8 cellular contexts compared by ENCODE assay signal in genomic region chr2:128090909-128091690, GRCh38. TPM values are rescaled to one million over a fixed set of nuclear protein-coding genes. Genes with fewer than 3 reads are reported as not detected.
DNase-seq lines count a peak whose midpoint lies in the region; ATAC-seq and TF ChIP-seq lines count a peak whose summit lies in the region.

TSS of gene UGGT1 (plus strand) at chr2:128091200. CDS start at chr2:128091358, 158 bp downstream.

- H3K79me2 ChIP-seq in smooth muscle cell (ENCODE audit: low read depth), result peaks cover 45% of the 10 kb centered on the region

- H3F3A ChIP-seq in smooth muscle cell (ENCODE audit: low read depth), result no peaks in the 10 kb centered on the region

- POLR2A ChIA-PET in AG04449 (lab: Yijun Ruan, JAX), result interaction anchor here (0.5 to 1.5 kb wide), 7 partner anchors 11 to 184 kb away, joined by 3 to 7 read pairs (median 4); partner anchors contain the start of gene SAP130

- TF ChIP-seq CTCF in AG04449 (IDR thresholded peaks at IDR 0.05; ENCODE audit: insufficient read depth, low read length, missing control alignments), result no peak
- TF ChIP-seq CTCF in WI38 (IDR thresholded peaks at IDR 0.05; ENCODE audit: low read depth, low read length), result no peak
- no peak for TF ChIP-seq CTCF in cardiac fibroblast (IDR thresholded peaks at IDR 0.05; ENCODE audit: low read depth, low read length)
- TF ChIP-seq CTCF in smooth muscle cell (IDR thresholded peaks at IDR 0.05; ENCODE audit: borderline replicate concordance, insufficient read depth, poor library complexity, severe bottlenecking), result no peak

- H3K27me3 ChIP-seq in smooth muscle cell (ENCODE audit: low read depth), result no peaks in the 10 kb centered on the region

- DNase-seq in AG04449 (ENCODE audit: low read depth, low spot score), result peak; percentile 84
- DNase-seq in NCI-H2227 treated with DMSO at 0.1 percent for 48 hours (lab: John Stamatoyannopoulos, UW), result peak; percentile 98
- DNase-seq in cardiac fibroblast (ENCODE audit: low read depth in 2 of 2), result peak; percentile 98 to 99
- peak; percentile 98 for DNase-seq in iPS-NIHi7 (ENCODE audit: extremely low spot score)
- DNase-seq in smooth muscle cell (lab: John Stamatoyannopoulos, UW; ENCODE audit: unreplicated experiment), result peak; percentile 71

- H4K20me1 ChIP-seq in smooth muscle cell (ENCODE audit: low read depth), result peaks cover 18% of the 10 kb centered on the region

- CTCF ChIA-PET in AG04449 (lab: Yijun Ruan, JAX), result interaction anchor here (0.8 to 1.3 kb wide), 7 partner anchors 12 to 88 kb away, joined by 3 to 5 read pairs (median 4); no protein-coding TSS in a partner anchor

- peak within 1 kb of the TSS; percentile 87 for H3K9ac ChIP-seq in smooth muscle cell (ENCODE audit: low read depth)

- peak within 1 kb of the TSS; percentile 90 for H3K4me2 ChIP-seq in smooth muscle cell

- WGBS in smooth muscle cell (ENCODE audit: low lambda C conversion rate), result under 1% methylated on average over 54 of the region's 59 CpGs

- no peaks in the 10 kb centered on the region for H3K9me3 ChIP-seq in smooth muscle cell (replicated peaks; ENCODE audit: low read depth)

- H2AFZ ChIP-seq in smooth muscle cell (ENCODE audit: low read depth), result peak within 1 kb of the TSS; percentile 93

- peak; percentile 97 for ATAC-seq in GM18907 (IDR thresholded peaks at IDR 0.05; ENCODE audit: unreplicated experiment)
- ATAC-seq in HG03159 (IDR thresholded peaks at IDR 0.05; ENCODE audit: unreplicated experiment), result peak; percentile 96

- peak within 1 kb of the TSS; percentile 98 for H3K4me3 ChIP-seq in AG04449 (ENCODE audit: low read depth, low read length)
- H3K4me3 ChIP-seq in WI38 (ENCODE audit: low read depth, low read length), result peak within 1 kb of the TSS; percentile 99
- H3K4me3 ChIP-seq in cardiac fibroblast (replicated peaks in 1 of 2; ENCODE audit: low read depth in 2 of 2, low read length in 2 of 2), result peak within 1 kb of the TSS; percentile 99 to 100
- peak within 1 kb of the TSS; percentile 80 for H3K4me3 ChIP-seq in smooth muscle cell

- H3K36me3 ChIP-seq in smooth muscle cell (ENCODE audit: low read depth), result no peaks in the 10 kb centered on the region

- H3K4me1 ChIP-seq in smooth muscle cell (ENCODE audit: low read depth), result peaks cover 13% of the 10 kb centered on the region

- peak within 1 kb of the TSS; percentile 63 for H3K27ac ChIP-seq in smooth muscle cell (ENCODE audit: low read depth)

RNA-seq across cellular contexts. Expression of gene UGGT1, which starts in this region (rescaled TPM):
- total RNA-seq in smooth muscle cell, result 46.3 and 62.0 TPM in 2 replicates
- polyA plus RNA-seq in smooth muscle cell, result 7.6 and 14.3 TPM in 2 replicates

Comparison
In these comparisons a context has a peak if more than half of its experiments do, and no peak if none do; other contexts are left out.
1. Peak in every context shown above with its lines: DNase-seq, ATAC-seq, H3K4me3 ChIP-seq and H3K27ac ChIP-seq.